In genomic region chr3:177764377-177764912, GRCh38 we compare ENCODE assay signal across 18 cellular contexts.
DNase-seq lines count a peak whose midpoint lies in the region; ATAC-seq and TF ChIP-seq lines count a peak whose summit lies in the region.
"Had no signal": no experiment of that assay in that cellular context is flagged by ENCODE, and none has a peak within 500 bp of the region (broad histone marks: within the 10 kb centered on the region; RNA-seq: fewer than 3 reads in every experiment).

No MANE protein-coding gene starts in this region.

- ATAC-seq in foreskin keratinocyte = no peak
- ATAC-seq: right lobe of liver had no signal

- no peak for TF ChIP-seq CTCF in fibroblast of the aortic adventitia (IDR thresholded peaks at IDR 0.05; ENCODE audit: insufficient read depth, low read length)
- no peak for TF ChIP-seq CTCF in osteoblast (IDR thresholded peaks at IDR 0.05; ENCODE audit: extremely low read depth, low read depth, low read length)
- TF ChIP-seq CTCF in foreskin keratinocyte (conservative IDR thresholded peaks at IDR 0.05) = no peak

- no peak overlapping the region for H3K4me3 Mint-ChIP-seq in activated CD4-positive, alpha-beta memory T cell treated with anti-CD3 and anti-CD28 coated beads for 36 hours
- H3K4me3 Mint-ChIP-seq: mesothelial cell of epicardium had no signal

- peak overlapping the region; percentile 8 for H3K4me2 ChIP-seq in osteoblast (ENCODE audit: insufficient read depth, low read length)
- H3K4me2 ChIP-seq: hepatocyte had no signal

- peaks cover 2% of the 10 kb centered on the region for H3K9me3 ChIP-seq in osteoblast (ENCODE audit: low read depth, low read length)
- H3K9me3 ChIP-seq: right lobe of liver had no signal

- H3K4me1 ChIP-seq in osteoblast (ENCODE audit: insufficient read depth, low read length) = peaks cover 14% of the 10 kb centered on the region
- no peaks in the 10 kb centered on the region for H3K4me1 ChIP-seq in foreskin keratinocyte
- H3K4me1 ChIP-seq: right lobe of liver had no signal

- intact Hi-C loops in activated CD4-positive, alpha-beta memory T cell treated with anti-CD3 and anti-CD28 coated beads for 36 hours (cut with micrococcal nuclease) = no loop called here

- no peaks in the 10 kb centered on the region for H3K79me2 ChIP-seq in osteoblast (ENCODE audit: insufficient read depth, low read length)
- H3K79me2 ChIP-seq: hepatocyte had no signal

- peak overlapping the region; percentile 34 for H3K27ac ChIP-seq in osteoblast (ENCODE audit: low read depth, low read length)
- no peak overlapping the region for H3K27ac ChIP-seq in foreskin keratinocyte
- H3K27ac ChIP-seq: hepatocyte, right lobe of liver had no signal

- H3K4me3 ChIP-seq in fibroblast of the aortic adventitia (ENCODE audit: low read depth, low read length) (no peak overlapping the region), osteoblast (ENCODE audit: insufficient read depth, low read length) (no peak overlapping the region)
- H3K4me3 ChIP-seq: hepatocyte, right lobe of liver had no signal

- H3K36me3 Mint-ChIP-seq in activated CD4-positive, alpha-beta memory T cell treated with anti-CD3 and anti-CD28 coated beads for 36 hours = peaks cover 5% of the 10 kb centered on the region

- no peaks in the 10 kb centered on the region for H3K36me3 ChIP-seq in osteoblast (ENCODE audit: insufficient read depth, low read length)
- H3K36me3 ChIP-seq: right lobe of liver had no signal

- no peaks in the 10 kb centered on the region for H3K27me3 ChIP-seq in osteoblast (ENCODE audit: insufficient read depth, low read length)
- H3K27me3 ChIP-seq in foreskin keratinocyte = no peaks in the 10 kb centered on the region
- H3K27me3 ChIP-seq: hepatocyte, right lobe of liver had no signal

- POLR2A ChIA-PET in activated CD4-positive, alpha-beta memory T cell treated with anti-CD3 and anti-CD28 coated beads for 36 hours (lab: Charles Lee) = no interaction called here

- H2AFZ ChIP-seq in osteoblast (ENCODE audit: low read length) = no peak overlapping the region
- H2AFZ ChIP-seq: hepatocyte had no signal

- no peak overlapping the region for H3K27ac Mint-ChIP-seq in activated CD4-positive, alpha-beta memory T cell treated with anti-CD3 and anti-CD28 coated beads for 36 hours
- H3K27ac Mint-ChIP-seq: mesothelial cell of epicardium had no signal

- peak; percentile 19 for DNase-seq in AG20443 (ENCODE audit: low spot score)
- DNase-seq in astrocyte of the hippocampus (ENCODE audit: low read depth, low spot score) = peak; percentile 63
- peak; percentile 67 for DNase-seq in fibroblast of the aortic adventitia (ENCODE audit: low read depth)
- DNase-seq in osteoblast (ENCODE audit: insufficient read length, low spot score, missing footprints) = peak; percentile 82
- no peak for DNase-seq in activated CD8-positive, alpha-beta memory T cell treated with anti-CD3 and anti-CD28 coated beads, Interleukin-2, amount 50 U/mL, for 4 hours
- no peak for DNase-seq in activated CD4-positive, alpha-beta memory T cell treated with anti-CD3 and anti-CD28 coated beads for 36 hours
- no peak for DNase-seq in foreskin keratinocyte
- DNase-seq in DMS 273 treated with DMSO at 0.1 percent for 48 hours (lab: John Stamatoyannopoulos, UW) = no peak
- DNase-seq: AML-193; amniotic stem cell; COR-L47; islet precursor cell; NCI-H1694 treated with DMSO at 0.1 percent for 48 hours; right lobe of liver; SIG-M5; stimulated activated CD4-positive, alpha-beta T cell treated with anti-CD3 and anti-CD28 coated beads, Interleukin-2, amount 100 ng/mL, for 24 hours had no signal

- peaks cover 11% of the 10 kb centered on the region for H3K9me3 Mint-ChIP-seq in activated CD4-positive, alpha-beta memory T cell treated with anti-CD3 and anti-CD28 coated beads for 36 hours

- H4K20me1 ChIP-seq in osteoblast (ENCODE audit: insufficient read depth, low read length) = no peaks in the 10 kb centered on the region

- CTCF ChIA-PET in activated CD4-positive, alpha-beta memory T cell treated with anti-CD3 and anti-CD28 coated beads for 36 hours (lab: Charles Lee) = no interaction called here

- H3K27me3 Mint-ChIP-seq in activated CD4-positive, alpha-beta memory T cell treated with anti-CD3 and anti-CD28 coated beads for 36 hours = no peaks in the 10 kb centered on the region

- no peaks in the 10 kb centered on the region for H3K4me1 Mint-ChIP-seq in activated CD4-positive, alpha-beta memory T cell treated with anti-CD3 and anti-CD28 coated beads for 36 hours (ENCODE audit: low read depth)

Comparison
In these comparisons a context has a peak if more than half of its experiments do, and no peak if none do; other contexts are left out.
1. DNase-seq: peak in AG20443 (single experiment), astrocyte of the hippocampus (single experiment), fibroblast of the aortic adventitia (single experiment) and osteoblast (single experiment); none in activated CD8-positive, alpha-beta memory T cell treated with anti-CD3 and anti-CD28 coated beads, Interleukin-2, amount 50 U/mL, for 4 hours (single experiment), activated CD4-positive, alpha-beta memory T cell treated with anti-CD3 and anti-CD28 coated beads for 36 hours (single experiment), foreskin keratinocyte (0 of 2) and DMS 273 treated with DMSO at 0.1 percent for 48 hours (single experiment).